Comparison of ENCODE assay signal across 1 cellular context in genomic region chr2:33532146-33532545, GRCh38.
TF ChIP-seq lines count a peak whose summit lies in the region.

No MANE protein-coding gene starts in this region.

TF ChIP-seq in GM12878, 131 proteins besides CTCF, POLR2A, EP300 and RAD21:
- TF ChIP-seq EGR1 (IDR thresholded peaks at IDR 0.05; ENCODE audit: borderline replicate concordance in 1 of 2, low read depth in 2 of 2, low read length in 2 of 2), result no peak
